11 cellular contexts compared by ENCODE assay signal in the genomic region with DNA sequence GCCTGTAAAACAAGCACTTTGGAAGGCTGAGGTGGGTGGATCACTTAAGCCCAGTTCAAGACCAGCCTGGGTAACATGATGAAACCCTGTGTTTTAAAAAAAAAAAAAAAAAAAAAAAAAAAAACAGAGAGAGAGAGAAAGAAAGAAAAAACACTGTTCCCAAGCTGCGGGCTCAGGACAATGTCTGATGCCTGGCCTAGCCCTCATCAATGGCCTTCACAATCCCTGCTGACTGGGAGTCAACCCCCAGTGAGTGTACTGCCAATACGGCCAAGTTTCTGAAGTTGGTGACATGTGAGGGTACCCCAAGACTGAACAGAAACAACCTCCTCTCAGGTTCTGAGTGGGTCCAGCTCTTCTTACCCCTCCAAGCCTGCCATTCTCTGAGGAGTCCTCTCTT.
DNase-seq lines count a peak whose midpoint lies in the region; ATAC-seq and TF ChIP-seq lines count a peak whose summit lies in the region.
"Had no signal": no experiment of that assay in that cellular context is flagged by ENCODE, and none has a peak within 500 bp of the region (broad histone marks: within the 10 kb centered on the region; RNA-seq: fewer than 3 reads in every experiment).

No MANE protein-coding gene starts in this region.

- ATAC-seq in activated T-cell treated with anti-CD3 and anti-CD28 coated beads, Interleukin-2, amount 50 U/mL, for 72 hours (replicated peaks in 1 of 2) = peak; percentile 13
- ATAC-seq in HG03135 (IDR thresholded peaks at IDR 0.05; ENCODE audit: unreplicated experiment) (no peak), HG03342 (IDR thresholded peaks at IDR 0.05; ENCODE audit: unreplicated experiment) (no peak)

- no peaks in the 10 kb centered on the region for H3K27me3 ChIP-seq in transverse colon

- peaks cover 31% of the 10 kb centered on the region for H3K4me1 ChIP-seq in mesodermal cell (ENCODE audit: control insufficient read depth, insufficient read depth, low read length, poor library complexity, severe bottlenecking)
- H3K4me1 ChIP-seq in transverse colon = peaks cover 20 to 78% (median 30%) of the 10 kb centered on the region in 4 donors

- H3K36me3 ChIP-seq in mesodermal cell (ENCODE audit: control insufficient read depth, insufficient read depth, low read length) (peaks cover 8% of the 10 kb centered on the region), transverse colon (no peaks in the 10 kb centered on the region)
- H3K36me3 ChIP-seq: thoracic aorta had no signal

- no peak for TF ChIP-seq CTCF in brain (conservative IDR thresholded peaks at IDR 0.05)
- no peak for TF ChIP-seq CTCF in transverse colon (IDR thresholded peaks at IDR 0.05)

- intact Hi-C loops in transverse colon (cut with DNase I; ENCODE audit: low total_unique reads) = loop anchor here (5.0 to 10.0 kb wide), 2 partner anchors 151 to 173 kb away; a partner anchor contains a TSS

- TF ChIP-seq POLR2A in transverse colon (IDR thresholded peaks at IDR 0.05) = no peak

- WGBS in mesodermal cell (ENCODE audit: insufficient coverage in 2 of 2), 2 experiments = 86% methylated on average over 1 of the region's 2 CpGs; no CpG with 5 or more reads in 1 of the 2 experiments
- WGBS in transverse colon (ENCODE audit: low coverage in 1 of 2), 2 donors = 34% methylated on average over 2 of the region's 2 CpGs; no CpG with 5 or more reads in 1 of the 2 donors

- TF ChIP-seq EP300 in transverse colon (IDR thresholded peaks at IDR 0.05; ENCODE audit: low read depth) = no peak

- peaks cover 74% of the 10 kb centered on the region for H3K4me1 Mint-ChIP-seq in activated T-cell treated with anti-CD3 and anti-CD28 coated beads, Interleukin-2, amount 50 U/mL, for 72 hours (ENCODE audit: low read depth)
- peaks cover 68% of the 10 kb centered on the region for H3K4me1 Mint-ChIP-seq in brain

- H3K27ac Mint-ChIP-seq in activated T-cell treated with anti-CD3 and anti-CD28 coated beads, Interleukin-2, amount 50 U/mL, for 72 hours = peak overlapping the region; percentile 86
- peak overlapping the region; percentile 59 to 96 (median 95) for H3K27ac Mint-ChIP-seq in brain

- H3K9me3 ChIP-seq in mesodermal cell (ENCODE audit: control insufficient read depth, low read length) (no peaks in the 10 kb centered on the region), transverse colon (no peaks in the 10 kb centered on the region)
- H3K9me3 ChIP-seq: thoracic aorta had no signal

- H3K4me3 ChIP-seq in mesodermal cell (ENCODE audit: extremely low read depth, insufficient read depth, low read length, poor library complexity, severe bottlenecking) (no peak overlapping the region), transverse colon (no peak overlapping the region)
- H3K4me3 ChIP-seq: thoracic aorta had no signal

- H3K36me3 Mint-ChIP-seq in activated T-cell treated with anti-CD3 and anti-CD28 coated beads, Interleukin-2, amount 50 U/mL, for 72 hours (ENCODE audit: insufficient read depth in 2 of 2) = peaks cover 0 to 2% of the 10 kb centered on the region in 2 donors
- no peaks in the 10 kb centered on the region for H3K36me3 Mint-ChIP-seq in brain

- in situ Hi-C loops in transverse colon (cut with MboI; ENCODE audit: low pct_ligation_motif_present in 1 of 4, low pct_unique_long_range_greater_than_20kb in 1 of 4, low sequenced_read_pairs in 3 of 4) = loop anchor here in 2 of 4 donors (10.0 kb wide), 2 partner anchors 161 to 171 kb away; a partner anchor contains a TSS

- peak overlapping the region; percentile 5 to 31 for H3K4me3 Mint-ChIP-seq in activated T-cell treated with anti-CD3 and anti-CD28 coated beads, Interleukin-2, amount 50 U/mL, for 72 hours
- H3K4me3 Mint-ChIP-seq in brain = peak overlapping the region in 3 of 5 experiments; percentile 61 to 70 (median 64)

- DNase-seq in activated T-cell treated with anti-CD3 and anti-CD28 coated beads, Interleukin-2, amount 50 U/mL, for 72 hours = no peak
- no peak for DNase-seq in activated T-cell treated with anti-CD3 and anti-CD28 coated beads, Interleukin-2, amount 50 U/mL, for 1 hour
- DNase-seq in transverse colon (no peak), AML-193 (lab: John Stamatoyannopoulos, UW) (no peak)
- DNase-seq: H7 had no signal

- H3K9me3 Mint-ChIP-seq in activated T-cell treated with anti-CD3 and anti-CD28 coated beads, Interleukin-2, amount 50 U/mL, for 72 hours = no peaks in the 10 kb centered on the region
- H3K9me3 Mint-ChIP-seq in brain = no peaks in the 10 kb centered on the region

- no peaks in the 10 kb centered on the region for H3K27me3 Mint-ChIP-seq in activated T-cell treated with anti-CD3 and anti-CD28 coated beads, Interleukin-2, amount 50 U/mL, for 72 hours (ENCODE audit: low read depth)
- peaks cover 3% of the 10 kb centered on the region for H3K27me3 Mint-ChIP-seq in brain

- H3K27ac ChIP-seq in mesodermal cell (ENCODE audit: low read depth, low read length, severe bottlenecking) = peak overlapping the region; percentile 60
- peak overlapping the region; percentile 20 to 58 (median 39) for H3K27ac ChIP-seq in transverse colon
- H3K27ac ChIP-seq: VCaP had no signal

Comparison
In these comparisons a context has a peak if more than half of its experiments do, and no peak if none do; other contexts are left out.
1. ATAC-seq: peak in activated T-cell treated with anti-CD3 and anti-CD28 coated beads, Interleukin-2, amount 50 U/mL, for 72 hours (2 of 2); none in HG03135 (single experiment) and HG03342 (single experiment).